In the genomic region with DNA sequence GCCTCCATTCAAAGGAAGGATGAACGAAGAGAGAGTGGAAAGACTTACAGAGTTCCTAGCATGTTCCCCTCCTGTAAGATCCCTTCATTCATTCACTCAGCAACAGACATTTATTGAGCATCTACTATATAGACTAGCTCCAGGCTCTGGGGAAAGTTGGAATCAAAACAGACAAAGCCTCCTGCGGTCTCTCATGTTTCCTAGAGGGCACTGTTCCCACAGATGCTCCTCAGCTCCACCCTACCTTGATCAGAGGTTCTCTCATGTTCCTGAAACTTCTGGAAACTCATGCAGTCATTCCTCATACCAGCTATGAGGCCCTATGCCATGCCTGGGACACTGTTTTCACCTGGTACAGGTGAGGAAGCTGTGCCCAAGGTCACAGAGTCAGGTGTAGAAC, we compare ENCODE assay signal across 28 cellular contexts. TPM values are rescaled to one million over a fixed set of nuclear protein-coding genes. Genes with fewer than 3 reads are reported as not detected.
"Had no signal": no experiment of that assay in that cellular context is flagged by ENCODE, and none has a peak within 500 bp of the region (broad histone marks: within the 10 kb centered on the region; RNA-seq: fewer than 3 reads in every experiment).

No MANE protein-coding gene starts in this region.

- H3K9me3 ChIP-seq: left ventricle myocardium inferior, neutrophil, ovary, right atrium auricular region, right lobe of liver, stomach, testis, thyroid gland, transverse colon, upper lobe of left lung, vagina had no signal

- H3K36me3 ChIP-seq: left ventricle myocardium inferior, neural progenitor cell, neutrophil, ovary, right atrium auricular region, right lobe of liver, stomach, thyroid gland, transverse colon, upper lobe of left lung, vagina had no signal

- H3K4me3 ChIP-seq: left ventricle myocardium inferior, lung, neural progenitor cell, ovary, right atrium auricular region, right lobe of liver, smooth muscle cell, stomach, testis, thyroid gland, transverse colon, upper lobe of left lung, vagina had no signal

- H3K27me3 ChIP-seq: ovary, right lobe of liver, testis had no signal

- DNase-seq: islet precursor cell; left ventricle myocardium inferior; mesendoderm; naive B cell; natural killer cell; nephron progenitor cell; ovary; right lobe of liver; stimulated activated CD4-positive, alpha-beta T cell treated with anti-CD3 and anti-CD28 coated beads, Interleukin-1b, Interleukin-23, amount 100 ng/mL, for 48 hours; stimulated activated CD4-positive, alpha-beta T cell treated with anti-CD3 and anti-CD28 coated beads, Interleukin-4, amount 100 ng/mL, for 1 hour; stimulated activated naive B cell treated with anti-CD40 and anti-IgM and Interleukin-4, amounts not matched to agents 10 μg/mL and 1 μg/mL and 100 μg/mL, for 72 hours; stimulated activated naive CD8-positive, alpha-beta T cell treated with anti-CD3 and anti-CD28 coated beads, Interleukin-15, Interleukin-2, amounts not matched to agents 100 U/mL and 50 U/mL, for 24 hours; stomach; testis; thyroid gland; transverse colon; upper lobe of left lung had no signal

- H3K27ac ChIP-seq: left ventricle myocardium inferior, neural progenitor cell, neutrophil, ovary, right atrium auricular region, right lobe of liver, stomach, testis, thyroid gland, transverse colon, upper lobe of left lung, vagina had no signal

- H3K4me1 ChIP-seq: right atrium auricular region, right lobe of liver, testis, transverse colon had no signal

RNA-seq across cellular contexts. Expression of a gene that starts 11.1 kb away (rescaled TPM):
- total RNA-seq: kidney epithelial cell, left ventricle myocardium inferior, mononuclear cell, natural killer cell, progenitor cell of endocrine pancreas, pulmonary artery endothelial cell, renal cortical epithelial cell, right lobe of liver, smooth muscle cell, stomach, transverse colon, upper lobe of left lung, vagina had no signal
